Comparison of ENCODE assay signal across 16 cellular contexts in genomic region chr6:31216208-31216898, GRCh38. TPM values are rescaled to one million over a fixed set of nuclear protein-coding genes. Genes with fewer than 3 reads are reported as not detected.
DNase-seq lines count a peak whose midpoint lies in the region; TF ChIP-seq lines count a peak whose summit lies in the region.
"Had no signal": no experiment of that assay in that cellular context is flagged by ENCODE, and none has a peak within 500 bp of the region (broad histone marks: within the 10 kb centered on the region; RNA-seq: fewer than 3 reads in every experiment).

No MANE protein-coding gene starts in this region.

- H3K9me3 Mint-ChIP-seq in endothelial cell (ENCODE audit: unreplicated experiment) (peaks cover 4% of the 10 kb centered on the region), neural progenitor cell (peaks cover 20% of the 10 kb centered on the region)

- TF ChIP-seq POLR2A in tibial nerve (IDR thresholded peaks at IDR 0.05), result no peak
- TF ChIP-seq POLR2A in uterus (IDR thresholded peaks at IDR 0.05), result no peak

- H4K20me1 ChIP-seq in neural progenitor cell (ENCODE audit: low read depth), result no peaks in the 10 kb centered on the region

- intact Hi-C loops in uterus (cut with DNase I; ENCODE audit: low total_unique reads), result no loop called here

- H3K79me2 ChIP-seq in neural progenitor cell (ENCODE audit: low read depth), result no peaks in the 10 kb centered on the region

- H3K36me3 ChIP-seq in neural progenitor cell (no peaks in the 10 kb centered on the region), tibial nerve (no peaks in the 10 kb centered on the region), uterus (no peaks in the 10 kb centered on the region)
- H3K36me3 ChIP-seq: MG63 had no signal

- TF ChIP-seq EP300 in tibial nerve (IDR thresholded peaks at IDR 0.05), result peak in 1 of 2 donors; percentile 7

- 88 to 89% methylated on average over 7 of the region's 7 CpGs for WGBS in tibial nerve, 2 donors

- H3K9me3 ChIP-seq in neural progenitor cell (ENCODE audit: low read depth), result no peaks in the 10 kb centered on the region
- H3K9me3 ChIP-seq in tibial nerve, result peaks cover 0 to 10% (median 0%) of the 10 kb centered on the region in 4 donors
- H3K9me3 ChIP-seq in uterus, result no peaks in the 10 kb centered on the region
- H3K9me3 ChIP-seq: MG63 had no signal

- H3K4me3 ChIP-seq in neural progenitor cell, result no peak overlapping the region
- no peak overlapping the region for H3K4me3 ChIP-seq in tibial nerve
- H3K4me3 ChIP-seq in uterus, result no peak overlapping the region
- H3K4me3 ChIP-seq: MG63, SK-N-MC had no signal

- no peaks in the 10 kb centered on the region for H3K27me3 Mint-ChIP-seq in endothelial cell (ENCODE audit: unreplicated experiment)
- H3K27me3 Mint-ChIP-seq in neural progenitor cell (ENCODE audit: insufficient read depth, low read depth), result peaks cover 4% of the 10 kb centered on the region
- H3K27me3 Mint-ChIP-seq: central memory CD8-positive, alpha-beta T cell; stimulated activated naive CD8-positive, alpha-beta T cell treated with anti-CD3 and anti-CD28 coated beads, Interleukin-15, Interleukin-2, amounts not matched to agents 100 ng/mL and 50 ng/mL, for 24 hours had no signal

- DNase-seq in GF-D8 (lab: John Stamatoyannopoulos, UW) (peak; percentile 87), NOMO-1 (lab: John Stamatoyannopoulos, UW; ENCODE audit: unreplicated experiment in 2 of 2) (peak; percentile 43 to 79), endothelial cell (ENCODE audit: low spot score) (no peak), neural progenitor cell (ENCODE audit: low spot score) (no peak), NCI-H1092 (lab: John Stamatoyannopoulos, UW) (no peak), tibial nerve (ENCODE audit: low spot score in 2 of 2) (no peak), uterus (no peak)
- DNase-seq: activated gamma-delta T cell treated with Interleukin-2 at 50 U/mL for 16 hours; DMS79; kidney; MG63; NCI-H446 treated with DMSO at 0.1 percent for 48 hours; stimulated activated CD4-positive, alpha-beta T cell treated with anti-CD3 and anti-CD28 coated beads, Interleukin-2, amount 100 ng/mL, for 24 hours had no signal

- peak overlapping the region; percentile 96 for H2AFZ ChIP-seq in neural progenitor cell (replicated peaks)

- H3K4me1 ChIP-seq in neural progenitor cell (peaks cover 8% of the 10 kb centered on the region), tibial nerve (no peaks in the 10 kb centered on the region), uterus (no peaks in the 10 kb centered on the region)

- H3K27ac ChIP-seq in neural progenitor cell (no peak overlapping the region), tibial nerve (peak overlapping the region in 1 of 4 donors; percentile 19), uterus (no peak overlapping the region)
- H3K27ac ChIP-seq: SK-N-MC had no signal

- H3F3A ChIP-seq in neural progenitor cell (ENCODE audit: low read depth), result no peaks in the 10 kb centered on the region

- no peak overlapping the region for H3K4me2 ChIP-seq in neural progenitor cell

- peaks cover 4% of the 10 kb centered on the region for H3K36me3 Mint-ChIP-seq in endothelial cell (ENCODE audit: low read depth, unreplicated experiment)
- H3K36me3 Mint-ChIP-seq in neural progenitor cell, result no peaks in the 10 kb centered on the region

- H3K9ac ChIP-seq in neural progenitor cell, result no peak overlapping the region

- TF ChIP-seq CTCF in endothelial cell (IDR thresholded peaks at IDR 0.05; ENCODE audit: unreplicated experiment) (no peak), neural progenitor cell (IDR thresholded peaks at IDR 0.05) (no peak), tibial nerve (IDR thresholded peaks at IDR 0.05) (no peak), uterus (IDR thresholded peaks at IDR 0.05) (no peak)

- H3K4me3 Mint-ChIP-seq in endothelial cell (ENCODE audit: unreplicated experiment) (no peak overlapping the region), neural progenitor cell (no peak overlapping the region)
- H3K4me3 Mint-ChIP-seq: central memory CD8-positive, alpha-beta T cell; stimulated activated naive CD8-positive, alpha-beta T cell treated with anti-CD3 and anti-CD28 coated beads, Interleukin-15, Interleukin-2, amounts not matched to agents 100 ng/mL and 50 ng/mL, for 24 hours had no signal

- H3K27ac Mint-ChIP-seq in endothelial cell (ENCODE audit: unreplicated experiment) (peak overlapping the region; percentile 34), neural progenitor cell (no peak overlapping the region)
- H3K27ac Mint-ChIP-seq: stimulated activated naive CD8-positive, alpha-beta T cell treated with anti-CD3 and anti-CD28 coated beads, Interleukin-15, Interleukin-2, amounts not matched to agents 100 ng/mL and 50 ng/mL, for 24 hours had no signal

- peaks cover 2% of the 10 kb centered on the region for H3K4me1 Mint-ChIP-seq in endothelial cell (ENCODE audit: unreplicated experiment)
- H3K4me1 Mint-ChIP-seq in neural progenitor cell, result peaks cover 20% of the 10 kb centered on the region
- H3K4me1 Mint-ChIP-seq: central memory CD8-positive, alpha-beta T cell had no signal

- no peaks in the 10 kb centered on the region for H3K27me3 ChIP-seq in neural progenitor cell
- H3K27me3 ChIP-seq in tibial nerve, result no peaks in the 10 kb centered on the region
- no peaks in the 10 kb centered on the region for H3K27me3 ChIP-seq in uterus
- H3K27me3 ChIP-seq: MG63 had no signal

RNA-seq across cellular contexts. Expression of gene POU5F1, which starts 45.9 kb away (rescaled TPM):
- 88.7 TPM for total RNA-seq in endothelial cell (ENCODE audit: unreplicated experiment)
- total RNA-seq in neural progenitor cell (ENCODE audit: low replicate concordance), result 17.2 and 17.4 TPM in 2 replicates
- total RNA-seq in tibial nerve, result 1 to 10 TPM in 2 of 4 donors, not detected in 2; 1.2 to 9.8 TPM
- 1 to 10 TPM in 2 of 4 donors, under 1 TPM in 1, not detected in 1; 0.67 to 2.8 (median 1.8) TPM for total RNA-seq in uterus

RNA-seq across cellular contexts. Expression of gene HLA-C, which starts 55.5 kb away (rescaled TPM):
- total RNA-seq in endothelial cell (ENCODE audit: unreplicated experiment) (177 TPM), neural progenitor cell (ENCODE audit: low replicate concordance) (65.2 and 170 TPM in 2 replicates), tibial nerve (100 to 1,000 TPM; 148 to 482 (median 409) TPM), uterus (100 to 1,000 TPM; 209 to 650 (median 336) TPM)

RNA-seq across cellular contexts. Expression of gene TCF19, which starts 58.0 kb away (rescaled TPM):
- 17.2 TPM for total RNA-seq in endothelial cell (ENCODE audit: unreplicated experiment)
- total RNA-seq in neural progenitor cell (ENCODE audit: low replicate concordance), result 6.2 and 9.5 TPM in 2 replicates
- 1 to 10 TPM; 1.2 to 4.6 (median 4.0) TPM for total RNA-seq in tibial nerve
- 10 to 100 TPM in 3 of 4 donors, 1 to 10 TPM in 1; 3.6 to 22.3 (median 12.6) TPM for total RNA-seq in uterus

RNA-seq across cellular contexts. Expression of gene CCHCR1, which starts 58.8 kb away (rescaled TPM):
- 21.7 TPM for total RNA-seq in endothelial cell (ENCODE audit: unreplicated experiment)
- 23.2 and 54.9 TPM in 2 replicates for total RNA-seq in neural progenitor cell (ENCODE audit: low replicate concordance)
- total RNA-seq in tibial nerve, result 10 to 100 TPM; 13.8 to 25.1 (median 18.7) TPM
- total RNA-seq in uterus, result 10 to 100 TPM in 2 of 4 donors, 1 to 10 TPM in 1, under 1 TPM in 1; 0.59 to 28.1 (median 12.5) TPM

Comparison
In these comparisons a context has a peak if more than half of its experiments do, and no peak if none do; other contexts are left out.
1. DNase-seq: peak in GF-D8 (single experiment) and NOMO-1 (2 of 2); none in endothelial cell (single experiment), neural progenitor cell (single experiment), NCI-H1092 (single experiment), tibial nerve (0 of 2) and uterus (0 of 2).